3 cellular contexts compared by ENCODE assay signal in the genomic region with DNA sequence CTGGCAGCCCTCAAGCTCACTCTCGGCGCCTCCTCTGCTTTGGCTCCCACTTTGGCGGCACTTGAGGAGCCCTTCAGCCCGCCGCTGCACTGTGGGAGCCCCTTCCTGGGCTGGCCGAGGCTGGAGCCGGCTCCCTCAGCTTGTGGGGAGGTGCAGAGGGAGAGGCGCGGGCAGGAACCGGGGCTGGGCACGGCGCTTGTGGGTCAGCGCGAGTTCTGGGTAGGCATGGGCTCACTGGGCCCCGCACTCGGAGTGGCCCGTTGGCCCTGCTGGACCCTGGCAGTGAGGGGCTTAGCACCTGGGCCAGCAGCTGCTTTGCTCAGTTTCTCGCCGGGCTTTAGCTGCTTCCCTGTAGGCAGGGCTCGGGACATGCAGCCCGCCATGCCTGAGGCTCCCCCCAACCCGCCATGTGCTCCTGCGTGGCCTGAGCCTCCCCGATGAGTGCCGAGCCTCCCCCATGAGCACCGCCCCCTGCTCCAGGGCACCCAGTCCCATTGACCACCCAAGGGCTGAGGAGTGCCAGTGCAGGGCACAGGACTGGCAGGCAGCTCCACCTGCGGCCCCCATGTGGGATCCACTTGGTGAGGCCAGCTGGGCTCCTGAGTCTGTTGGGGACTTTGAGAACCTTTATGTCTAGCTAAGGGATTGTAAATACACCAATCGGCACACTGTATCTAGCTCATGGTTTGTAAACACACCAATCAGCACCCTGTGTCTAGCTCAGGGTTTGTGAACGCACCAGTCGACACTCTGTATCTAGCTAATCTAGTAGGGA.
"Had no signal": no experiment of that assay in that cellular context is flagged by ENCODE, and none has a peak within 500 bp of the region (broad histone marks: within the 10 kb centered on the region; RNA-seq: fewer than 3 reads in every experiment).

No MANE protein-coding gene starts in this region.

- ATAC-seq: GM12878 had no signal

- DNase-seq: GDM1, GF-D8 had no signal
